23 cellular contexts compared by ENCODE assay signal in genomic region chr11:27557223-27557622, GRCh38.
"Had no signal": no experiment of that assay in that cellular context is flagged by ENCODE, and none has a peak within 500 bp of the region (broad histone marks: within the 10 kb centered on the region; RNA-seq: fewer than 3 reads in every experiment).

No MANE protein-coding gene starts in this region.

- H3K36me3 ChIP-seq: brain microvascular endothelial cell, pancreas, right lobe of liver, upper lobe of right lung had no signal

- H3K27me3 Mint-ChIP-seq: activated B cell treated with CpG ODN at 0.5 μM for 24 hours; activated CD4-positive, alpha-beta memory T cell treated with anti-CD3 and anti-CD28 coated beads for 36 hours; activated naive CD8-positive, alpha-beta T cell; central memory CD8-positive, alpha-beta T cell; naive thymus-derived CD8-positive, alpha-beta T cell had no signal

- H3K4me2 ChIP-seq: hepatocyte had no signal

- H3K36me3 Mint-ChIP-seq: activated CD4-positive, alpha-beta memory T cell treated with anti-CD3 and anti-CD28 coated beads for 36 hours; stimulated activated naive B cell treated with anti-CD40 and anti-IgM and Interleukin-4, amounts not matched to agents 10 μg/mL and 1 μg/mL and 100 μg/mL, for 72 hours had no signal

- FAIRE-seq: islet of Langerhans, pancreas had no signal

- DNase-seq: activated B cell treated with CpG ODN at 0.5 μM for 24 hours; activated CD4-positive, alpha-beta memory T cell treated with anti-CD3 and anti-CD28 coated beads for 36 hours; activated CD4-positive, alpha-beta T cell treated with anti-CD3 and anti-CD28 coated beads for 4 hours; activated gamma-delta T cell treated with Interleukin-2 at 50 U/mL for 16 hours; activated T-cell treated with anti-CD3 and anti-CD28 coated beads for 4 hours; amygdala; brain microvascular endothelial cell; foreskin fibroblast; left cardiac atrium; mesendoderm; naive thymus-derived CD8-positive, alpha-beta T cell; pancreas; right lobe of liver; stimulated activated naive B cell treated with anti-CD40 and anti-IgM and Interleukin-4, amounts not matched to agents 10 μg/mL and 1 μg/mL and 100 μg/mL, for 72 hours; upper lobe of right lung had no signal

- H3K4me1 Mint-ChIP-seq: activated B cell treated with CpG ODN at 0.5 μM for 24 hours; central memory CD8-positive, alpha-beta T cell; naive thymus-derived CD8-positive, alpha-beta T cell; stimulated activated naive B cell treated with anti-CD40 and anti-IgM and Interleukin-4, amounts not matched to agents 10 μg/mL and 1 μg/mL and 100 μg/mL, for 72 hours had no signal

- H2AFZ ChIP-seq: hepatocyte had no signal

- H3K79me2 ChIP-seq: hepatocyte had no signal

- ATAC-seq: esophagus mucosa; left cardiac atrium; naive thymus-derived CD8-positive, alpha-beta T cell; pancreas; right lobe of liver; stimulated activated naive B cell treated with anti-CD40 and anti-IgM and Interleukin-4, amounts not matched to agents 10 μg/mL and 1 μg/mL and 100 μg/mL, for 72 hours; upper lobe of right lung had no signal

- H3K4me3 ChIP-seq: coronary artery, hepatocyte, pancreas, right lobe of liver, upper lobe of right lung had no signal

- H3K9me3 ChIP-seq: pancreas, right lobe of liver, upper lobe of right lung had no signal

- H3K9me3 Mint-ChIP-seq: activated B cell treated with CpG ODN at 0.5 μM for 24 hours; activated CD4-positive, alpha-beta memory T cell treated with anti-CD3 and anti-CD28 coated beads for 36 hours; activated T-helper 1 cell treated with anti-CD3 and anti-CD28 coated beads, Interleukin-12 subunit alpha, Interleukin-12 subunit beta, Interleukin-2, Interleukin-4 antibody, amounts not matched to agents 30 ng/mL and 10 ng/mL and 1 ng/mL, durations not matched to agents 14 hours and 24 hours and 36 hours; central memory CD8-positive, alpha-beta T cell; naive thymus-derived CD8-positive, alpha-beta T cell; T-helper 2 cell treated with Interferon-gamma antibody and Interleukin-4, amounts not matched to agents 5 μg/mL and 100 μg/mL, for 36 hours had no signal

- H3K27ac ChIP-seq: brain microvascular endothelial cell, coronary artery, hepatocyte, pancreas, right lobe of liver, upper lobe of right lung had no signal

- H3K27ac Mint-ChIP-seq: activated B cell treated with CpG ODN at 0.5 μM for 24 hours; activated CD4-positive, alpha-beta memory T cell treated with anti-CD3 and anti-CD28 coated beads for 36 hours; activated naive CD8-positive, alpha-beta T cell; activated T-helper 1 cell treated with anti-CD3 and anti-CD28 coated beads, Interleukin-12 subunit alpha, Interleukin-12 subunit beta, Interleukin-2, Interleukin-4 antibody, amounts not matched to agents 30 ng/mL and 10 ng/mL and 1 ng/mL, durations not matched to agents 14 hours and 24 hours and 36 hours; naive thymus-derived CD8-positive, alpha-beta T cell; stimulated activated naive B cell treated with anti-CD40 and anti-IgM and Interleukin-4, amounts not matched to agents 10 μg/mL and 1 μg/mL and 100 μg/mL, for 72 hours; T-helper 2 cell treated with Interferon-gamma antibody and Interleukin-4, amounts not matched to agents 5 μg/mL and 100 μg/mL, for 36 hours had no signal

- H3K4me3 Mint-ChIP-seq: activated B cell treated with CpG ODN at 0.5 μM for 24 hours; activated CD4-positive, alpha-beta memory T cell treated with anti-CD3 and anti-CD28 coated beads for 36 hours; activated naive CD8-positive, alpha-beta T cell; activated T-helper 1 cell treated with anti-CD3 and anti-CD28 coated beads, Interleukin-12 subunit alpha, Interleukin-12 subunit beta, Interleukin-2, Interleukin-4 antibody, amounts not matched to agents 30 ng/mL and 10 ng/mL and 1 ng/mL, durations not matched to agents 14 hours and 24 hours and 36 hours; central memory CD8-positive, alpha-beta T cell; naive thymus-derived CD8-positive, alpha-beta T cell; stimulated activated naive B cell treated with anti-CD40 and anti-IgM and Interleukin-4, amounts not matched to agents 10 μg/mL and 1 μg/mL and 100 μg/mL, for 72 hours; T-helper 2 cell treated with Interferon-gamma antibody and Interleukin-4, amounts not matched to agents 5 μg/mL and 100 μg/mL, for 36 hours had no signal

- H3K4me1 ChIP-seq: pancreas, right lobe of liver, upper lobe of right lung had no signal

- H3K27me3 ChIP-seq: brain microvascular endothelial cell, hepatocyte, pancreas, right lobe of liver, upper lobe of right lung had no signal
